25 cellular contexts compared by ENCODE assay signal in the genomic region with DNA sequence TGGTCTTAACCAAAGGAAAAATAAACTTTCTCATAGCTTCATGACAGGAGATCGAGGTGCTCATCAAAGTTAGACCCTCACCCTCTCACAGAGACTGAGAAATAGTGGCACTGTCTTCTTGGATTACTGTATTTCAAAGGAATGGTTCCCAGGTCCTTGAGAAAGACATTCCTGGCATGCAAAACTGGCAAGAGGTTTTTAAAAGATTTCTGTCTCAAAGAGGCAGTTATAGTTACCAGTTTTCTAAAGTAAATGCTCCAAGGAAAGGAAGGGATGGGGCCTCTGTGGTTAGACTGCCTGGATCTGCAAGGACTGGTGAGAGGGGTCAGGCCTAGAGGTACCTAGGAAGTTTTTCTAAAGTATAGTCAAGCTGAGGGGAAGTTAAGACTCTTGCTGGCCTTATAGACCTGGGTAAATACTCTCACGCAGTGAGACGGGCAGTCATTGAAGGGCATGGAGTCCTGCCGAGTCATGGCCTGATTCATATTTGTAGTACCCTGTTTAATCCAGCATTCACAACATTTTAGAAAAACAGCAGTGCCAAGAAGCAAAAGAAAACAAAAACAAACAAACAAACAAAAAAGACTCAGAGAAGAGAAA.
DNase-seq lines count a peak whose midpoint lies in the region; ATAC-seq, FAIRE-seq and TF ChIP-seq lines count a peak whose summit lies in the region.
"Had no signal": no experiment of that assay in that cellular context is flagged by ENCODE, and none has a peak within 500 bp of the region (broad histone marks: within the 10 kb centered on the region; RNA-seq: fewer than 3 reads in every experiment).

No MANE protein-coding gene starts in this region.

- no peak overlapping the region for H3K56ac ChIP-seq in IMR-90 (ENCODE audit: extremely low read depth, insufficient read depth, low read length)

- FAIRE-seq in astrocyte (lab: Jason Lieb, UNC): no peak
- FAIRE-seq: GM12878 had no signal

- no peak overlapping the region for H4K5ac ChIP-seq in IMR-90 (ENCODE audit: low read depth, low read length)

- no peak overlapping the region for H2AK5ac ChIP-seq in IMR-90 (ENCODE audit: low read depth, low read length)

- no peak overlapping the region for H3K4me3 Mint-ChIP-seq in astrocyte (ENCODE audit: unreplicated experiment)
- H3K4me3 Mint-ChIP-seq: activated naive CD8-positive, alpha-beta T cell treated with anti-CD3 and anti-CD28 coated beads, Interleukin-2, amount 10 ng/mL, durations not matched to agents 7 days and 5 days; CD14-positive monocyte; IgD-negative memory B cell; type B pancreatic cell had no signal

- H4K20me1 ChIP-seq in IMR-90 (ENCODE audit: insufficient read depth, low read length) (no peaks in the 10 kb centered on the region), astrocyte (ENCODE audit: insufficient read depth, low read length) (no peaks in the 10 kb centered on the region)

- no peak overlapping the region for H2AFZ ChIP-seq in IMR-90 (replicated peaks; ENCODE audit: low read length, poor library complexity)
- no peak overlapping the region for H2AFZ ChIP-seq in astrocyte (ENCODE audit: low read depth, low read length)

- H3K36me3 ChIP-seq in IMR-90 (ENCODE audit: control insufficient read depth, insufficient read depth, low read length): no peaks in the 10 kb centered on the region
- H3K36me3 ChIP-seq in astrocyte (ENCODE audit: insufficient read depth, low read length): no peaks in the 10 kb centered on the region
- H3K36me3 ChIP-seq in thoracic aorta: no peaks in the 10 kb centered on the region

- 0 out of 2 replicates have a peak overlapping the region, but pooled peaks have one; percentile 16 for H3K18ac ChIP-seq in IMR-90 (ENCODE audit: low read depth, low read length)

- CTCF ChIA-PET in IMR-90 (lab: Yijun Ruan, JAX): no interaction called here

- peak; percentile 68 for ATAC-seq in IMR-90 (ENCODE audit: low read depth)
- peak; percentile 3 for ATAC-seq in thoracic aorta (ENCODE audit: insufficient number of reproducible peaks, low FRiP score, low read depth)
- no peak for ATAC-seq in left ventricle myocardium superior
- no peak for ATAC-seq in left colon
- ATAC-seq: body of pancreas, GM12878, sciatic nerve had no signal

- H2AK9ac ChIP-seq in IMR-90 (replicated peaks; ENCODE audit: low read depth, low read length, poor library complexity): no peak overlapping the region

- H3K9me3 ChIP-seq in IMR-90 (ENCODE audit: control insufficient read depth, insufficient read depth, low read length) (no peaks in the 10 kb centered on the region), astrocyte (ENCODE audit: insufficient read depth, low read depth, low read length) (no peaks in the 10 kb centered on the region), thoracic aorta (no peaks in the 10 kb centered on the region)
- H3K9me3 ChIP-seq: body of pancreas had no signal

- H3K9ac ChIP-seq in IMR-90 (ENCODE audit: low read depth, low read length) (no peak overlapping the region), astrocyte (ENCODE audit: low read length) (no peak overlapping the region)

- H3K4me2 ChIP-seq in IMR-90 (ENCODE audit: low read depth, low read length): no peak overlapping the region
- H3K4me2 ChIP-seq in astrocyte (ENCODE audit: low read length): no peak overlapping the region

- no peaks in the 10 kb centered on the region for H3K9me1 ChIP-seq in IMR-90 (ENCODE audit: insufficient read depth, low read length)

- H3K9me3 Mint-ChIP-seq in astrocyte (ENCODE audit: unreplicated experiment): no peaks in the 10 kb centered on the region
- H3K9me3 Mint-ChIP-seq: activated naive CD8-positive, alpha-beta T cell treated with anti-CD3 and anti-CD28 coated beads, Interleukin-2, amount 10 ng/mL, durations not matched to agents 7 days and 5 days; CD14-positive monocyte; IgD-negative memory B cell; type B pancreatic cell had no signal

- TF ChIP-seq POLR2A in IMR-90 (IDR thresholded peaks at IDR 0.05; ENCODE audit: low read depth, low read length): no peak

- peak overlapping the region; percentile 24 for H3K27ac Mint-ChIP-seq in astrocyte (ENCODE audit: unreplicated experiment)
- H3K27ac Mint-ChIP-seq: activated naive CD8-positive, alpha-beta T cell treated with anti-CD3 and anti-CD28 coated beads, Interleukin-2, amount 10 ng/mL, durations not matched to agents 7 days and 5 days; CD14-positive monocyte; IgD-negative memory B cell; type B pancreatic cell had no signal

- in situ Hi-C loops in IMR-90 (cut with MboI; ENCODE audit: low sequenced_read_pairs): no loop called here

- H3K79me1 ChIP-seq in IMR-90 (ENCODE audit: low read depth in 1 of 2, low read length in 2 of 2): no peaks in the 10 kb centered on the region

- no peak overlapping the region for H3K4me3 ChIP-seq in IMR-90 (ENCODE audit: insufficient read depth, low read depth, low read length)
- no peak overlapping the region for H3K4me3 ChIP-seq in astrocyte (ENCODE audit: insufficient read depth, low read depth, low read length)
- H3K4me3 ChIP-seq in thoracic aorta: no peak overlapping the region
- H3K4me3 ChIP-seq: body of pancreas, GM12878 had no signal

- no peak overlapping the region for H3K4ac ChIP-seq in IMR-90 (ENCODE audit: low read depth, low read length)

- no peak overlapping the region for H2BK120ac ChIP-seq in IMR-90 (ENCODE audit: low read depth, low read length)

- dilution Hi-C loops in IMR-90 (cut with HindIII; ENCODE audit: low sequenced_read_pairs, unreplicated experiment): no loop called here

- POLR2A ChIA-PET in IMR-90 (lab: Charles Lee; ENCODE audit: unreplicated experiment): no interaction called here

- H2BK20ac ChIP-seq in IMR-90 (ENCODE audit: low read depth, low read length): no peak overlapping the region

- intact Hi-C loops in IMR-90 (cut with micrococcal nuclease): no loop called here
- intact Hi-C loops in left ventricle myocardium superior (cut with micrococcal nuclease): no loop called here
- intact Hi-C loops in left colon (cut with DNase I, micrococcal nuclease): no loop called here

- TF ChIP-seq CTCF in IMR-90 (conservative IDR thresholded peaks at IDR 0.05; ENCODE audit: low read depth, low read length) (no peak), astrocyte (IDR thresholded peaks at IDR 0.05; ENCODE audit: insufficient read depth, low read depth, low read length) (no peak), thoracic aorta (IDR thresholded peaks at IDR 0.05) (no peak)

- no peak overlapping the region for H2BK15ac ChIP-seq in IMR-90 (ENCODE audit: low read depth, low read length)

- H3K79me2 ChIP-seq in astrocyte (ENCODE audit: insufficient read depth, low read length): no peaks in the 10 kb centered on the region

- H3K27me3 ChIP-seq in IMR-90 (ENCODE audit: control insufficient read depth, insufficient read depth, low read length) (no peaks in the 10 kb centered on the region), astrocyte (ENCODE audit: insufficient read depth, low read length) (no peaks in the 10 kb centered on the region), thoracic aorta (replicated peaks; ENCODE audit: insufficient read depth) (no peaks in the 10 kb centered on the region)
- H3K27me3 ChIP-seq: body of pancreas had no signal

- TF ChIP-seq RAD21 in IMR-90 (IDR thresholded peaks at IDR 0.05; ENCODE audit: low read length): no peak

- H3K27ac ChIP-seq in IMR-90 (ENCODE audit: insufficient read depth, low read length) (peak overlapping the region; percentile 13; the same call in 1 of the 2 replicates), astrocyte (ENCODE audit: low read depth, low read length) (no peak overlapping the region), thoracic aorta (no peak overlapping the region)
- H3K27ac ChIP-seq: body of pancreas had no signal

- no CpG with 5 or more reads among the region's 4 CpGs for WGBS in IMR-90 (ENCODE audit: extremely low coverage in 2 of 2, insufficient read length in 1 of 2), 2 experiments

- 0 out of 2 replicates have a peak, but pooled peaks cover 2% of the 10 kb centered on the region for H3K4me1 ChIP-seq in IMR-90 (ENCODE audit: control insufficient read depth, insufficient read depth, low read length)
- H3K4me1 ChIP-seq in astrocyte (ENCODE audit: insufficient read depth, low read length): no peaks in the 10 kb centered on the region
- no peaks in the 10 kb centered on the region for H3K4me1 ChIP-seq in thoracic aorta (ENCODE audit: control insufficient read depth in 1 of 2, low read depth in 2 of 2)
- H3K4me1 ChIP-seq: body of pancreas had no signal

- H3K36me3 Mint-ChIP-seq in astrocyte (ENCODE audit: low read depth, unreplicated experiment): no peaks in the 10 kb centered on the region
- H3K36me3 Mint-ChIP-seq: activated naive CD8-positive, alpha-beta T cell treated with anti-CD3 and anti-CD28 coated beads, Interleukin-2, amount 10 ng/mL, durations not matched to agents 7 days and 5 days; CD14-positive monocyte; IgD-negative memory B cell; type B pancreatic cell had no signal

- no peaks in the 10 kb centered on the region for H3K27me3 Mint-ChIP-seq in astrocyte (ENCODE audit: low read depth, unreplicated experiment)
- H3K27me3 Mint-ChIP-seq: IgD-negative memory B cell, type B pancreatic cell had no signal

- H3K14ac ChIP-seq in IMR-90 (replicated peaks; ENCODE audit: low read depth, low read length): no peak overlapping the region

- no peak overlapping the region for H4K91ac ChIP-seq in IMR-90 (ENCODE audit: insufficient read depth, low read depth, low read length)

- no TSS peak for BruUV-seq in IMR-90 (replicated peaks; lab: Mats Ljungman, UMichigan)

- H3K23ac ChIP-seq in IMR-90 (ENCODE audit: low read depth, low read length): no peak overlapping the region

- H2BK5ac ChIP-seq in IMR-90 (ENCODE audit: low read depth, low read length, poor library complexity, severe bottlenecking): no peak overlapping the region

- H3K4me1 Mint-ChIP-seq in astrocyte (ENCODE audit: low read depth, unreplicated experiment): peaks cover 12% of the 10 kb centered on the region
- H3K4me1 Mint-ChIP-seq: activated naive CD8-positive, alpha-beta T cell treated with anti-CD3 and anti-CD28 coated beads, Interleukin-2, amount 10 ng/mL, durations not matched to agents 7 days and 5 days; CD14-positive monocyte; IgD-negative memory B cell had no signal

- DNase-seq in IMR-90 (peak; percentile 4), astrocyte (ENCODE audit: low read depth) (peak; percentile 36), iris pigment epithelial cell (ENCODE audit: low read depth) (peak; percentile 3), thoracic aorta (ENCODE audit: low spot score) (no peak), left ventricle myocardium superior (no peak), C1 segment of cervical spinal cord (lab: John Stamatoyannopoulos, UW) (no peak), left colon (no peak)
- DNase-seq: activated CD4-positive, alpha-beta T cell treated with anti-CD3 and anti-CD28 coated beads for 4 hours; activated CD8-positive, alpha-beta memory T cell treated with anti-CD3 and anti-CD28 coated beads for 24 hours; activated gamma-delta T cell; activated naive CD8-positive, alpha-beta T cell treated with anti-CD3 and anti-CD28 coated beads, Interleukin-2, amount 10 ng/mL, durations not matched to agents 7 days and 5 days; body of pancreas; effector CD4-positive, alpha-beta T cell; head of caudate nucleus; kidney; NCI-H1092; NCI-H187; NCI-H2227 treated with DMSO at 0.1 percent for 48 hours; stimulated activated CD4-positive, alpha-beta T cell treated with anti-CD3 and anti-CD28 coated beads, Interleukin-12 subunit alpha, Interleukin-12 subunit beta, amount 100 ng/mL, for 4 hours; stimulated activated CD4-positive, alpha-beta T cell treated with anti-CD3 and anti-CD28 coated beads, Interleukin-4, amount 100 ng/mL, for 1 hour had no signal

- no peak overlapping the region for H4K8ac ChIP-seq in IMR-90 (ENCODE audit: low read depth in 2 of 2, low read length in 2 of 2)

Comparison
In these comparisons a context has a peak if more than half of its experiments do, and no peak if none do; other contexts are left out.
1. ATAC-seq: peak in IMR-90 (single experiment) and thoracic aorta (single experiment); none in left ventricle myocardium superior (single experiment) and left colon (single experiment).
2. DNase-seq: peak in IMR-90 (single experiment), astrocyte (single experiment) and iris pigment epithelial cell (single experiment); none in thoracic aorta (single experiment), left ventricle myocardium superior (single experiment), C1 segment of cervical spinal cord (0 of 14) and left colon (0 of 2).